In genomic region chr3:176937994-176938393, GRCh38 we compare ENCODE assay signal across 19 cellular contexts.
DNase-seq lines count a peak whose midpoint lies in the region; FAIRE-seq and TF ChIP-seq lines count a peak whose summit lies in the region.
"Had no signal": no experiment of that assay in that cellular context is flagged by ENCODE, and none has a peak within 500 bp of the region (broad histone marks: within the 10 kb centered on the region; RNA-seq: fewer than 3 reads in every experiment).

No MANE protein-coding gene starts in this region.

- no peak overlapping the region for H3K4me2 ChIP-seq in Loucy (ENCODE audit: low read depth, low read length, poor library complexity, severe bottlenecking)
- H3K4me2 ChIP-seq: BLaER1 treated with 17β-estradiol and CSF1 and Interleukin-3, amounts not matched to agents 10 nM and 100 nM had no signal

- 0 out of 2 replicates have a peak overlapping the region, but pooled peaks have one; percentile 21 for H2AFZ ChIP-seq in Loucy (ENCODE audit: low read length)

- no peaks in the 10 kb centered on the region for H3K9me2 ChIP-seq in Loucy (replicated peaks; ENCODE audit: low read depth, low read length)

- no peaks in the 10 kb centered on the region for H3K4me1 ChIP-seq in Loucy (ENCODE audit: insufficient read depth, low read length, poor library complexity, severe bottlenecking)
- H3K4me1 ChIP-seq: Caco-2 had no signal

- no peaks in the 10 kb centered on the region for H3K36me3 ChIP-seq in Loucy (ENCODE audit: insufficient read depth, low read length)
- H3K36me3 ChIP-seq: BLaER1 treated with 17β-estradiol and CSF1 and Interleukin-3, amounts not matched to agents 10 nM and 100 nM had no signal

- H3K27me3 ChIP-seq in Loucy (ENCODE audit: insufficient read depth, low read length, poor library complexity, severe bottlenecking), result no peaks in the 10 kb centered on the region
- H3K27me3 ChIP-seq: BLaER1 treated with 17β-estradiol and CSF1 and Interleukin-3, amounts not matched to agents 10 nM and 100 nM had no signal

- TF ChIP-seq CTCF in Loucy (conservative IDR thresholded peaks at IDR 0.05; ENCODE audit: low read length), result no peak

- H3K9ac ChIP-seq in Loucy (ENCODE audit: low read depth, low read length, poor library complexity, severe bottlenecking), result no peak overlapping the region
- H3K9ac ChIP-seq: BLaER1 treated with 17β-estradiol and CSF1 and Interleukin-3, amounts not matched to agents 10 nM and 100 nM had no signal

- H3K9me3 ChIP-seq in Loucy (ENCODE audit: insufficient read depth, low read depth, low read length), result no peaks in the 10 kb centered on the region
- H3K9me3 ChIP-seq: Caco-2 had no signal

- DNase-seq in EH (ENCODE audit: low read depth), result peak; percentile 25
- no peak for DNase-seq in stimulated activated CD4-positive, alpha-beta T cell treated with anti-CD3 and anti-CD28 coated beads, Interleukin-2, amount 100 ng/mL, for 24 hours
- DNase-seq in activated effector memory CD4-positive, alpha-beta T cell treated with Interleukin-2 at 50 U/mL for 16 hours, result no peak
- no peak for DNase-seq in HuH-7.5 (ENCODE audit: low spot score)
- DNase-seq: 8988T; AML-193; Caco-2; Calu3; CD4-positive, alpha-beta T cell; CD8-positive, alpha-beta T cell; DMS79 treated with DMSO at 0.1 percent for 48 hours; EL; GF-D8 had no signal

- no peaks in the 10 kb centered on the region for H3F3A ChIP-seq in Loucy (ENCODE audit: low read depth)

- H4K20me1 ChIP-seq in Loucy (ENCODE audit: insufficient read depth, low read length, poor library complexity, severe bottlenecking), result no peaks in the 10 kb centered on the region
- H4K20me1 ChIP-seq: BLaER1 treated with 17β-estradiol and CSF1 and Interleukin-3, amounts not matched to agents 10 nM and 100 nM had no signal

- FAIRE-seq in islet of Langerhans (lab: Jason Lieb, UNC), result peak; percentile 53
- FAIRE-seq: A204.1, GM12891, GM19239 had no signal

- no peak overlapping the region for H3K4me3 ChIP-seq in Loucy (ENCODE audit: low read length, poor library complexity, severe bottlenecking)
- H3K4me3 ChIP-seq: BLaER1 treated with 17β-estradiol and CSF1 and Interleukin-3, amounts not matched to agents 10 nM and 100 nM had no signal

- H3K79me2 ChIP-seq in Loucy (ENCODE audit: insufficient read depth, low read length), result no peaks in the 10 kb centered on the region
